In genomic region chr9:95502248-95502647, GRCh38 we compare ENCODE assay signal across 31 cellular contexts. TPM values are rescaled to one million over a fixed set of nuclear protein-coding genes. Genes with fewer than 3 reads are reported as not detected.
DNase-seq lines count a peak whose midpoint lies in the region; ATAC-seq and TF ChIP-seq lines count a peak whose summit lies in the region.
"Had no signal": no experiment of that assay in that cellular context is flagged by ENCODE, and none has a peak within 500 bp of the region (broad histone marks: within the 10 kb centered on the region; RNA-seq: fewer than 3 reads in every experiment).

No MANE protein-coding gene starts in this region.

- peaks cover 88% of the 10 kb centered on the region for H3K79me2 ChIP-seq in SU-DHL-6 (ENCODE audit: insufficient read depth, low read length)
- H3K79me2 ChIP-seq in neural cell (replicated peaks; ENCODE audit: insufficient read depth, low read length) = peaks cover 94% of the 10 kb centered on the region

- H4K20me1 ChIP-seq in SU-DHL-6 (ENCODE audit: low read depth, low read length) (peaks cover 7% of the 10 kb centered on the region; the same call in 1 of the 2 replicates), neural cell (ENCODE audit: insufficient read depth) (peaks cover 19% of the 10 kb centered on the region)

- H3K27ac ChIP-seq in SU-DHL-6 (ENCODE audit: low read depth, low read length) = no peak overlapping the region
- no peak overlapping the region for H3K27ac ChIP-seq in neural cell (ENCODE audit: low read length)
- peak overlapping the region in 2 of 3 donors; percentile 2 to 56 for H3K27ac ChIP-seq in thyroid gland
- H3K27ac ChIP-seq in substantia nigra (ENCODE audit: low read depth, low read length, poor library complexity, severe bottlenecking) = no peak overlapping the region
- H3K27ac ChIP-seq: esophagus squamous epithelium, foreskin keratinocyte, GM23248, suprapubic skin had no signal

- no peak for TF ChIP-seq POLR2A in thyroid gland (IDR thresholded peaks at IDR 0.05)

- H3K9me3 ChIP-seq in SU-DHL-6 (ENCODE audit: insufficient read depth, low read length) (no peaks in the 10 kb centered on the region), neural cell (ENCODE audit: low read length) (no peaks in the 10 kb centered on the region), thyroid gland (no peaks in the 10 kb centered on the region)
- H3K9me3 ChIP-seq: esophagus squamous epithelium, heart left ventricle, suprapubic skin had no signal

- DNase-seq in Right ventricle myocardium superior (no peak), Right ventricle myocardium inferior (ENCODE audit: missing footprints) (no peak), thyroid gland (no peak), substantia nigra (lab: John Stamatoyannopoulos, UW) (no peak)
- DNase-seq: 8988T; activated CD4-positive, alpha-beta T cell treated with anti-CD3 and anti-CD28 coated beads, Interleukin-2, amount 50 U/mL, for 48 hours; activated CD4-positive, CD25-positive, alpha-beta regulatory T cell treated with anti-CD3 and anti-CD28 coated beads, Interleukin-2, amount 50 U/mL, for 72 hours; activated gamma-delta T cell treated with Interleukin-2 at 50 U/mL for 16 hours; activated T-cell treated with anti-CD3 and anti-CD28 coated beads, Interleukin-2, amount 50 U/mL, for 48 hours; CD4-positive, CD25-positive, alpha-beta regulatory T cell; dermis blood vessel endothelial cell; DMS53; esophagus squamous epithelium; foreskin keratinocyte; GM23248; heart left ventricle; kidney; naive B cell; NCI-H1048; NCI-H1694 treated with DMSO at 0.1 percent for 48 hours; NCI-H2171; NCI-H524 treated with DMSO at 0.1 percent for 48 hours; NK-92 treated with Interleukin-12 subunit alpha and Interleukin-12 subunit beta, amount 100 ng/mL, for 24 hours; SHP77; small intestine; stimulated activated naive CD4-positive, alpha-beta T cell had no signal

- ATAC-seq in Right ventricle myocardium superior (ENCODE audit: poor library complexity) (peak; percentile 24), Right ventricle myocardium inferior (no peak), esophagus mucosa (no peak), GM21528 (IDR thresholded peaks at IDR 0.05; ENCODE audit: low FRiP score, unreplicated experiment) (no peak)
- ATAC-seq: foreskin keratinocyte had no signal

- H2AFZ ChIP-seq in SU-DHL-6 (ENCODE audit: low read depth, low read length, severe bottlenecking) (no peak overlapping the region), neural cell (ENCODE audit: low read depth, low read length) (no peak overlapping the region)
- H2AFZ ChIP-seq: GM23248 had no signal

- TF ChIP-seq RAD21 in neural cell (conservative IDR thresholded peaks at IDR 0.05) = no peak

- 87 to 91% methylated on average over 3 of the region's 3 CpGs for WGBS in thyroid gland, 2 donors

- H3K4me2 ChIP-seq in SU-DHL-6 (ENCODE audit: low read depth, low read length, poor library complexity, severe bottlenecking) (peak overlapping the region; percentile 38), neural cell (ENCODE audit: low read length) (peak overlapping the region; percentile 60)

- peaks cover 32 to 50% of the 10 kb centered on the region in 2 donors for H3K4me1 ChIP-seq in thyroid gland
- H3K4me1 ChIP-seq: foreskin keratinocyte had no signal

- H3K36me3 ChIP-seq in SU-DHL-6 (ENCODE audit: low read length) = no peaks in the 10 kb centered on the region
- H3K36me3 ChIP-seq in neural cell (ENCODE audit: insufficient read depth, low read length) = no peaks in the 10 kb centered on the region
- no peaks in the 10 kb centered on the region for H3K36me3 ChIP-seq in thyroid gland
- H3K36me3 ChIP-seq: esophagus squamous epithelium, heart left ventricle had no signal

- H3K4me3 ChIP-seq in SU-DHL-6 (ENCODE audit: insufficient read depth, low read length, poor library complexity, severe bottlenecking) (no peak overlapping the region), neural cell (ENCODE audit: low read length) (peak overlapping the region; percentile 57), thyroid gland (replicated peaks in 1 of 3) (no peak overlapping the region)
- H3K4me3 ChIP-seq: esophagus squamous epithelium, GM23248, heart left ventricle, suprapubic skin had no signal

- no peak for TF ChIP-seq CTCF in SU-DHL-6 (IDR thresholded peaks at IDR 0.05; ENCODE audit: insufficient read depth, low read length, poor library complexity, severe bottlenecking)
- TF ChIP-seq CTCF in neural cell (IDR thresholded peaks at IDR 0.05; ENCODE audit: poor library complexity, severe bottlenecking) = no peak
- TF ChIP-seq CTCF in thyroid gland (IDR thresholded peaks at IDR 0.05) = no peak

- H3K9me2 ChIP-seq in SU-DHL-6 (replicated peaks; ENCODE audit: insufficient read depth, low read length) (no peaks in the 10 kb centered on the region), neural cell (ENCODE audit: insufficient read depth, low read length) (no peaks in the 10 kb centered on the region)

- H3K27me3 ChIP-seq in SU-DHL-6 (ENCODE audit: low read length) = no peaks in the 10 kb centered on the region
- H3K27me3 ChIP-seq in neural cell (ENCODE audit: insufficient read depth, low read depth, low read length) = no peaks in the 10 kb centered on the region
- H3K27me3 ChIP-seq in thyroid gland = no peaks in the 10 kb centered on the region
- H3K27me3 ChIP-seq: foreskin keratinocyte, suprapubic skin had no signal

- H3F3A ChIP-seq in SU-DHL-6 (ENCODE audit: insufficient read depth) (peaks cover 10% of the 10 kb centered on the region; the same call in 1 of the 2 replicates), neural cell (ENCODE audit: insufficient read depth, low read length, poor library complexity, severe bottlenecking) (peaks cover 6% of the 10 kb centered on the region)

- intact Hi-C loops in Right ventricle myocardium superior (cut with DNase I) (no loop called here), Right ventricle myocardium inferior (cut with DNase I) (no loop called here), thyroid gland (cut with DNase I) (no loop called here)

- H3K9ac ChIP-seq in SU-DHL-6 (ENCODE audit: low read length) = no peak overlapping the region
- H3K9ac ChIP-seq in neural cell (ENCODE audit: low read length) = peak overlapping the region; percentile 30
- H3K9ac ChIP-seq: GM23248 had no signal

- no peak for TF ChIP-seq EP300 in neural cell (conservative IDR thresholded peaks at IDR 0.05; ENCODE audit: poor library complexity, severe bottlenecking)

TF ChIP-seq in neural cell, 6 proteins besides CTCF, POLR2A, EP300 and RAD21:
- TF ChIP-seq REST (IDR thresholded peaks at IDR 0.05; ENCODE audit: borderline replicate concordance) (no peak), TAF1 (IDR thresholded peaks at IDR 0.05; ENCODE audit: low read depth) (no peak), MXI1 (conservative IDR thresholded peaks at IDR 0.05; ENCODE audit: poor library complexity, severe bottlenecking) (no peak), POLR2AphosphoS5 (IDR thresholded peaks at IDR 0.05) (no peak), EZH2 (IDR thresholded peaks at IDR 0.05; ENCODE audit: borderline replicate concordance, insufficient read depth, low read length, poor library complexity, severe bottlenecking) (no peak), SMC3 (conservative IDR thresholded peaks at IDR 0.05; ENCODE audit: poor library complexity) (no peak)

RNA-seq across cellular contexts. Expression of gene PTCH1, which starts 14.5 kb away (rescaled TPM):
- total RNA-seq in Right ventricle myocardium superior = 9.8 TPM
- total RNA-seq in Right ventricle myocardium inferior = 10.4 TPM
- polyA plus RNA-seq in neural cell = 15.6 and 20.0 TPM in 2 replicates
- 32.9 and 53.0 TPM in 2 replicates for polyA minus RNA-seq in neural cell
- total RNA-seq in thyroid gland = 100 to 1,000 TPM in 1 of 4 donors, 10 to 100 TPM in 3; 10.7 to 293 (median 16.3) TPM
- 3.9 TPM for total RNA-seq in esophagus mucosa

Comparison
In these comparisons a context has a peak if more than half of its experiments do, and no peak if none do; other contexts are left out.
1. H3K27ac ChIP-seq: peak in thyroid gland (2 of 3); none in SU-DHL-6 (single experiment), neural cell (single experiment) and substantia nigra (single experiment).